ENCODE assay signal across 1 cellular context in the genomic region with DNA sequence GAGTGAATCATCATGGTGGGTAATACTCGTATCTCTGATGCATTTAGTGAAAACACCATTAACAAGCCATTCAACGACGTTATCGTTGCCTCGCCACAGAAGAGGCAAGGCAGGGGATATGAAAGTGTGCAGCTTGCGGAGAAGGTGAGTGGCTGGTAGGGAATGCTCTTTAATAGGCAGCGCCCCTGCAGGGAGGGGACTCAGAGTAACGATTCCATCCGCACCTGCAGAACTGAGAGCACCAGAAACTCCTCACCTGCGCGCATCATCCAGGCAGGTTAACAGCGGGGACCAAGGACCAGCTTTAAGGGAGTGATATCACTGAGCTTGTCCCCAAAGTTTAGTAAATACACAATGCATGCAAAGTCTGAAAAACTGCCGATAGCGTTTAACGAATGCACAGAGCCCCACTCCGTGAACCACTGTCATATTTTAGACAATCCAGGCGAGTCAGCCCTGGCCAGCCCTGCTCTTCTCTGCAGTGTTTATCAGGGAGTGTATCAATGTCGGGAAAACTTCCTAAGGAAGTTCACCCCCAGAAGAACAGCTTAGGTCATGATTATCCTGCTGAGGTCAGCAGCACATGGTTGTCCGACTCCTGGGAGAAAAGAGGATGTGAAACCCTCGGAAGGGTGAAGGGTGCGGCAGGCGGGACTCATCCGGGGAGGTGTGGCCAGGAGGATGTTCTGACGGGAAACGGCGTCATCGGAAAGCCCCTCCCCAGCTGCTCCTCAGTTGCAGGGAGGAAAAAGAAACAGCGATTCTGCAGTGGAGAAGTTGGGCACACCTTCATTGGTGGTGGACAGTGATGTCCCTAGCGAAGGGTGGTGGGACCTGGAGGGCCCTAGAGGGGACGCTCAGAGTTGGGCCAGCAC.
TF ChIP-seq lines count a peak whose summit lies in the region.

No MANE protein-coding gene starts in this region.

TF ChIP-seq in GM12878, 131 proteins besides CTCF, POLR2A, EP300 and RAD21 (continued from another document and continues in another):
- TF ChIP-seq, protein P1, sequence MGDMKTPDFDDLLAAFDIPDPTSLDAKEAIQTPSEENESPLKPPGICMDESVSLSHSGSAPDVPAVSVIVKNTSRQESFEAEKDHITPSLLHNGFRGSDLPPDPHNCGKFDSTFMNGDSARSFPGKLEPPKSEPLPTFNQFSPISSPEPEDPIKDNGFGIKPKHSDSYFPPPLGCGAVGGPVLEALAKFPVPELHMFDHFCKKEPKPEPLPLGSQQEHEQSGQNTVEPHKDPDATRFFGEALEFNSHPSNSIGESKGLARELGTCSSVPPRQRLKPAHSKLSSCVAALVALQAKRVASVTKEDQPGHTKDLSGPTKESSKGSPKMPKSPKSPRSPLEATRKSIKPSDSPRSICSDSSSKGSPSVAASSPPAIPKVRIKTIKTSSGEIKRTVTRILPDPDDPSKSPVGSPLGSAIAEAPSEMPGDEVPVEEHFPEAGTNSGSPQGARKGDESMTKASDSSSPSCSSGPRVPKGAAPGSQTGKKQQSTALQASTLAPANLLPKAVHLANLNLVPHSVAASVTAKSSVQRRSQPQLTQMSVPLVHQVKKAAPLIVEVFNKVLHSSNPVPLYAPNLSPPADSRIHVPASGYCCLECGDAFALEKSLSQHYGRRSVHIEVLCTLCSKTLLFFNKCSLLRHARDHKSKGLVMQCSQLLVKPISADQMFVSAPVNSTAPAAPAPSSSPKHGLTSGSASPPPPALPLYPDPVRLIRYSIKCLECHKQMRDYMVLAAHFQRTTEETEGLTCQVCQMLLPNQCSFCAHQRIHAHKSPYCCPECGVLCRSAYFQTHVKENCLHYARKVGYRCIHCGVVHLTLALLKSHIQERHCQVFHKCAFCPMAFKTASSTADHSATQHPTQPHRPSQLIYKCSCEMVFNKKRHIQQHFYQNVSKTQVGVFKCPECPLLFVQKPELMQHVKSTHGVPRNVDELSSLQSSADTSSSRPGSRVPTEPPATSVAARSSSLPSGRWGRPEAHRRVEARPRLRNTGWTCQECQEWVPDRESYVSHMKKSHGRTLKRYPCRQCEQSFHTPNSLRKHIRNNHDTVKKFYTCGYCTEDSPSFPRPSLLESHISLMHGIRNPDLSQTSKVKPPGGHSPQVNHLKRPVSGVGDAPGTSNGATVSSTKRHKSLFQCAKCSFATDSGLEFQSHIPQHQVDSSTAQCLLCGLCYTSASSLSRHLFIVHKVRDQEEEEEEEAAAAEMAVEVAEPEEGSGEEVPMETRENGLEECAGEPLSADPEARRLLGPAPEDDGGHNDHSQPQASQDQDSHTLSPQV (IDR thresholded peaks at IDR 0.05), result 0 out of 2 replicates have a peak, but pooled peaks have one; percentile 10
- no peak for TF ChIP-seq SMAD1 (IDR thresholded peaks at IDR 0.05; ENCODE audit: low read depth, partially characterized antibody)
- no peak for TF ChIP-seq TAF1 (IDR thresholded peaks at IDR 0.05; ENCODE audit: borderline replicate concordance, low read depth, low read length)
- TF ChIP-seq BHLHE40 (IDR thresholded peaks at IDR 0.05; ENCODE audit: borderline replicate concordance in 1 of 2, low read depth in 2 of 2, low read length in 1 of 2), result peak; percentile 55 to 69; a peak in 3 of 4 replicates
- TF ChIP-seq CREB1 (IDR thresholded peaks at IDR 0.05; ENCODE audit: low read depth), result peak; percentile 93
- peak; percentile 98 for TF ChIP-seq EED (IDR thresholded peaks at IDR 0.05; ENCODE audit: low read depth)
- TF ChIP-seq, protein P2, sequence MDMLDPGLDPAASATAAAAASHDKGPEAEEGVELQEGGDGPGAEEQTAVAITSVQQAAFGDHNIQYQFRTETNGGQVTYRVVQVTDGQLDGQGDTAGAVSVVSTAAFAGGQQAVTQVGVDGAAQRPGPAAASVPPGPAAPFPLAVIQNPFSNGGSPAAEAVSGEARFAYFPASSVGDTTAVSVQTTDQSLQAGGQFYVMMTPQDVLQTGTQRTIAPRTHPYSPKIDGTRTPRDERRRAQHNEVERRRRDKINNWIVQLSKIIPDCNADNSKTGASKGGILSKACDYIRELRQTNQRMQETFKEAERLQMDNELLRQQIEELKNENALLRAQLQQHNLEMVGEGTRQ (IDR thresholded peaks at IDR 0.05; ENCODE audit: borderline replicate concordance, low read depth, low read length), result no peak
- TF ChIP-seq IRF4 (IDR thresholded peaks at IDR 0.05; ENCODE audit: low read depth, low read length), result peak; percentile 90
- TF ChIP-seq, protein P3, sequence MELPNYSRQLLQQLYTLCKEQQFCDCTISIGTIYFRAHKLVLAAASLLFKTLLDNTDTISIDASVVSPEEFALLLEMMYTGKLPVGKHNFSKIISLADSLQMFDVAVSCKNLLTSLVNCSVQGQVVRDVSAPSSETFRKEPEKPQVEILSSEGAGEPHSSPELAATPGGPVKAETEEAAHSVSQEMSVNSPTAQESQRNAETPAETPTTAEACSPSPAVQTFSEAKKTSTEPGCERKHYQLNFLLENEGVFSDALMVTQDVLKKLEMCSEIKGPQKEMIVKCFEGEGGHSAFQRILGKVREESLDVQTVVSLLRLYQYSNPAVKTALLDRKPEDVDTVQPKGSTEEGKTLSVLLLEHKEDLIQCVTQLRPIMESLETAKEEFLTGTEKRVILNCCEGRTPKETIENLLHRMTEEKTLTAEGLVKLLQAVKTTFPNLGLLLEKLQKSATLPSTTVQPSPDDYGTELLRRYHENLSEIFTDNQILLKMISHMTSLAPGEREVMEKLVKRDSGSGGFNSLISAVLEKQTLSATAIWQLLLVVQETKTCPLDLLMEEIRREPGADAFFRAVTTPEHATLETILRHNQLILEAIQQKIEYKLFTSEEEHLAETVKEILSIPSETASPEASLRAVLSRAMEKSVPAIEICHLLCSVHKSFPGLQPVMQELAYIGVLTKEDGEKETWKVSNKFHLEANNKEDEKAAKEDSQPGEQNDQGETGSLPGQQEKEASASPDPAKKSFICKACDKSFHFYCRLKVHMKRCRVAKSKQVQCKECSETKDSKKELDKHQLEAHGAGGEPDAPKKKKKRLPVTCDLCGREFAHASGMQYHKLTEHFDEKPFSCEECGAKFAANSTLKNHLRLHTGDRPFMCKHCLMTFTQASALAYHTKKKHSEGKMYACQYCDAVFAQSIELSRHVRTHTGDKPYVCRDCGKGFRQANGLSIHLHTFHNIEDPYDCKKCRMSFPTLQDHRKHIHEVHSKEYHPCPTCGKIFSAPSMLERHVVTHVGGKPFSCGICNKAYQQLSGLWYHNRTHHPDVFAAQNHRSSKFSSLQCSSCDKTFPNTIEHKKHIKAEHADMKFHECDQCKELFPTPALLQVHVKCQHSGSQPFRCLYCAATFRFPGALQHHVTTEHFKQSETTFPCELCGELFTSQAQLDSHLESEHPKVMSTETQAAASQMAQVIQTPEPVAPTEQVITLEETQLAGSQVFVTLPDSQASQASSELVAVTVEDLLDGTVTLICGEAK (IDR thresholded peaks at IDR 0.05; ENCODE audit: borderline replicate concordance), result no peak
- TF ChIP-seq, protein P4, sequence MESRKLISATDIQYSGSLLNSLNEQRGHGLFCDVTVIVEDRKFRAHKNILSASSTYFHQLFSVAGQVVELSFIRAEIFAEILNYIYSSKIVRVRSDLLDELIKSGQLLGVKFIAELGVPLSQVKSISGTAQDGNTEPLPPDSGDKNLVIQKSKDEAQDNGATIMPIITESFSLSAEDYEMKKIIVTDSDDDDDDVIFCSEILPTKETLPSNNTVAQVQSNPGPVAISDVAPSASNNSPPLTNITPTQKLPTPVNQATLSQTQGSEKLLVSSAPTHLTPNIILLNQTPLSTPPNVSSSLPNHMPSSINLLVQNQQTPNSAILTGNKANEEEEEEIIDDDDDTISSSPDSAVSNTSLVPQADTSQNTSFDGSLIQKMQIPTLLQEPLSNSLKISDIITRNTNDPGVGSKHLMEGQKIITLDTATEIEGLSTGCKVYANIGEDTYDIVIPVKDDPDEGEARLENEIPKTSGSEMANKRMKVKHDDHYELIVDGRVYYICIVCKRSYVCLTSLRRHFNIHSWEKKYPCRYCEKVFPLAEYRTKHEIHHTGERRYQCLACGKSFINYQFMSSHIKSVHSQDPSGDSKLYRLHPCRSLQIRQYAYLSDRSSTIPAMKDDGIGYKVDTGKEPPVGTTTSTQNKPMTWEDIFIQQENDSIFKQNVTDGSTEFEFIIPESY (IDR thresholded peaks at IDR 0.05), result no peak
- peak; percentile 75 for TF ChIP-seq ATF7 (IDR thresholded peaks at IDR 0.05; ENCODE audit: low read depth)
- TF ChIP-seq, protein P5, sequence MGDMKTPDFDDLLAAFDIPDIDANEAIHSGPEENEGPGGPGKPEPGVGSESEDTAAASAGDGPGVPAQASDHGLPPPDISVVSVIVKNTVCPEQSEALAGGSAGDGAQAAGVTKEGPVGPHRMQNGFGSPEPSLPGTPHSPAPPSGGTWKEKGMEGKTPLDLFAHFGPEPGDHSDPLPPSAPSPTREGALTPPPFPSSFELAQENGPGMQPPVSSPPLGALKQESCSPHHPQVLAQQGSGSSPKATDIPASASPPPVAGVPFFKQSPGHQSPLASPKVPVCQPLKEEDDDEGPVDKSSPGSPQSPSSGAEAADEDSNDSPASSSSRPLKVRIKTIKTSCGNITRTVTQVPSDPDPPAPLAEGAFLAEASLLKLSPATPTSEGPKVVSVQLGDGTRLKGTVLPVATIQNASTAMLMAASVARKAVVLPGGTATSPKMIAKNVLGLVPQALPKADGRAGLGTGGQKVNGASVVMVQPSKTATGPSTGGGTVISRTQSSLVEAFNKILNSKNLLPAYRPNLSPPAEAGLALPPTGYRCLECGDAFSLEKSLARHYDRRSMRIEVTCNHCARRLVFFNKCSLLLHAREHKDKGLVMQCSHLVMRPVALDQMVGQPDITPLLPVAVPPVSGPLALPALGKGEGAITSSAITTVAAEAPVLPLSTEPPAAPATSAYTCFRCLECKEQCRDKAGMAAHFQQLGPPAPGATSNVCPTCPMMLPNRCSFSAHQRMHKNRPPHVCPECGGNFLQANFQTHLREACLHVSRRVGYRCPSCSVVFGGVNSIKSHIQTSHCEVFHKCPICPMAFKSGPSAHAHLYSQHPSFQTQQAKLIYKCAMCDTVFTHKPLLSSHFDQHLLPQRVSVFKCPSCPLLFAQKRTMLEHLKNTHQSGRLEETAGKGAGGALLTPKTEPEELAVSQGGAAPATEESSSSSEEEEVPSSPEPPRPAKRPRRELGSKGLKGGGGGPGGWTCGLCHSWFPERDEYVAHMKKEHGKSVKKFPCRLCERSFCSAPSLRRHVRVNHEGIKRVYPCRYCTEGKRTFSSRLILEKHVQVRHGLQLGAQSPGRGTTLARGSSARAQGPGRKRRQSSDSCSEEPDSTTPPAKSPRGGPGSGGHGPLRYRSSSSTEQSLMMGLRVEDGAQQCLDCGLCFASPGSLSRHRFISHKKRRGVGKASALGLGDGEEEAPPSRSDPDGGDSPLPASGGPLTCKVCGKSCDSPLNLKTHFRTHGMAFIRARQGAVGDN (IDR thresholded peaks at IDR 0.05), result peak; percentile 49; the same call in 1 of the 2 replicates
- TF ChIP-seq SPI1 (IDR thresholded peaks at IDR 0.05; ENCODE audit: borderline replicate concordance, insufficient read depth, low read depth, low read length), result peak; percentile 99
- TF ChIP-seq MTA2 (IDR thresholded peaks at IDR 0.05; ENCODE audit: low read depth), result peak; percentile 62; the same call in 1 of the 2 replicates
- peak; percentile 36; the same call in 1 of the 2 replicates for TF ChIP-seq GATAD2B (conservative IDR thresholded peaks at IDR 0.05; ENCODE audit: low read depth)
- peak; percentile 66 for TF ChIP-seq RUNX3 (IDR thresholded peaks at IDR 0.05; ENCODE audit: low read length)
- peak; percentile 61 for TF ChIP-seq NBN (IDR thresholded peaks at IDR 0.05)
- peak; percentile 91 for TF ChIP-seq RELA (IDR thresholded peaks at IDR 0.05; ENCODE audit: borderline replicate concordance, partially characterized antibody)
- peak; percentile 84 for TF ChIP-seq CREM (IDR thresholded peaks at IDR 0.05; ENCODE audit: low read depth)
- no peak for TF ChIP-seq MEF2B (IDR thresholded peaks at IDR 0.05; ENCODE audit: partially characterized antibody, poor library complexity, severe bottlenecking)
- TF ChIP-seq MEF2A (IDR thresholded peaks at IDR 0.05; ENCODE audit: insufficient read depth, low read depth, low read length), result 0 out of 2 replicates have a peak, but pooled peaks have one; percentile 5
- TF ChIP-seq, protein P6, sequence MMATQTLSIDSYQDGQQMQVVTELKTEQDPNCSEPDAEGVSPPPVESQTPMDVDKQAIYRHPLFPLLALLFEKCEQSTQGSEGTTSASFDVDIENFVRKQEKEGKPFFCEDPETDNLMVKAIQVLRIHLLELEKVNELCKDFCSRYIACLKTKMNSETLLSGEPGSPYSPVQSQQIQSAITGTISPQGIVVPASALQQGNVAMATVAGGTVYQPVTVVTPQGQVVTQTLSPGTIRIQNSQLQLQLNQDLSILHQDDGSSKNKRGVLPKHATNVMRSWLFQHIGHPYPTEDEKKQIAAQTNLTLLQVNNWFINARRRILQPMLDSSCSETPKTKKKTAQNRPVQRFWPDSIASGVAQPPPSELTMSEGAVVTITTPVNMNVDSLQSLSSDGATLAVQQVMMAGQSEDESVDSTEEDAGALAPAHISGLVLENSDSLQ (IDR thresholded peaks at IDR 0.05), result no peak
- peak; percentile 26; the same call in 1 of the 2 replicates for TF ChIP-seq JUNB (IDR thresholded peaks at IDR 0.05)
- TF ChIP-seq, protein P7, sequence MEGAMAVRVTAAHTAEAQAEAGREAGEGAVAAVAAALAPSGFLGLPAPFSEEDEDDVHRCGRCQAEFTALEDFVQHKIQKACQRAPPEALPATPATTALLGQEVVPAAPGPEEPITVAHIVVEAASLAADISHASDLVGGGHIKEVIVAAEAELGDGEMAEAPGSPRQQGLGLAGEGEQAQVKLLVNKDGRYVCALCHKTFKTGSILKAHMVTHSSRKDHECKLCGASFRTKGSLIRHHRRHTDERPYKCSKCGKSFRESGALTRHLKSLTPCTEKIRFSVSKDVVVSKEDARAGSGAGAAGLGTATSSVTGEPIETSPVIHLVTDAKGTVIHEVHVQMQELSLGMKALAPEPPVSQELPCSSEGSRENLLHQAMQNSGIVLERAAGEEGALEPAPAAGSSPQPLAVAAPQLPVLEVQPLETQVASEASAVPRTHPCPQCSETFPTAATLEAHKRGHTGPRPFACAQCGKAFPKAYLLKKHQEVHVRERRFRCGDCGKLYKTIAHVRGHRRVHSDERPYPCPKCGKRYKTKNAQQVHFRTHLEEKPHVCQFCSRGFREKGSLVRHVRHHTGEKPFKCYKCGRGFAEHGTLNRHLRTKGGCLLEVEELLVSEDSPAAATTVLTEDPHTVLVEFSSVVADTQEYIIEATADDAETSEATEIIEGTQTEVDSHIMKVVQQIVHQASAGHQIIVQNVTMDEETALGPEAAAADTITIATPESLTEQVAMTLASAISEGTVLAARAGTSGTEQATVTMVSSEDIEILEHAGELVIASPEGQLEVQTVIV (IDR thresholded peaks at IDR 0.05; ENCODE audit: borderline replicate concordance, partially characterized antibody), result no peak
- TF ChIP-seq, protein P8, sequence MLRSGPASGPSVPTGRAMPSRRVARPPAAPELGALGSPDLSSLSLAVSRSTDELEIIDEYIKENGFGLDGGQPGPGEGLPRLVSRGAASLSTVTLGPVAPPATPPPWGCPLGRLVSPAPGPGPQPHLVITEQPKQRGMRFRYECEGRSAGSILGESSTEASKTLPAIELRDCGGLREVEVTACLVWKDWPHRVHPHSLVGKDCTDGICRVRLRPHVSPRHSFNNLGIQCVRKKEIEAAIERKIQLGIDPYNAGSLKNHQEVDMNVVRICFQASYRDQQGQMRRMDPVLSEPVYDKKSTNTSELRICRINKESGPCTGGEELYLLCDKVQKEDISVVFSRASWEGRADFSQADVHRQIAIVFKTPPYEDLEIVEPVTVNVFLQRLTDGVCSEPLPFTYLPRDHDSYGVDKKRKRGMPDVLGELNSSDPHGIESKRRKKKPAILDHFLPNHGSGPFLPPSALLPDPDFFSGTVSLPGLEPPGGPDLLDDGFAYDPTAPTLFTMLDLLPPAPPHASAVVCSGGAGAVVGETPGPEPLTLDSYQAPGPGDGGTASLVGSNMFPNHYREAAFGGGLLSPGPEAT (IDR thresholded peaks at IDR 0.05; ENCODE audit: low read depth), result peak; percentile 90
- TF ChIP-seq STAT3 (IDR thresholded peaks at IDR 0.05; ENCODE audit: low read depth, low read length), result peak; percentile 89; the same call in 1 of the 2 replicates
- peak; percentile 61; the same call in 1 of the 2 replicates for TF ChIP-seq TCF3 (IDR thresholded peaks at IDR 0.05; ENCODE audit: borderline replicate concordance, insufficient read depth, low read depth, low read length)
